Comparison of ENCODE assay signal across 8 cellular contexts in the genomic region with DNA sequence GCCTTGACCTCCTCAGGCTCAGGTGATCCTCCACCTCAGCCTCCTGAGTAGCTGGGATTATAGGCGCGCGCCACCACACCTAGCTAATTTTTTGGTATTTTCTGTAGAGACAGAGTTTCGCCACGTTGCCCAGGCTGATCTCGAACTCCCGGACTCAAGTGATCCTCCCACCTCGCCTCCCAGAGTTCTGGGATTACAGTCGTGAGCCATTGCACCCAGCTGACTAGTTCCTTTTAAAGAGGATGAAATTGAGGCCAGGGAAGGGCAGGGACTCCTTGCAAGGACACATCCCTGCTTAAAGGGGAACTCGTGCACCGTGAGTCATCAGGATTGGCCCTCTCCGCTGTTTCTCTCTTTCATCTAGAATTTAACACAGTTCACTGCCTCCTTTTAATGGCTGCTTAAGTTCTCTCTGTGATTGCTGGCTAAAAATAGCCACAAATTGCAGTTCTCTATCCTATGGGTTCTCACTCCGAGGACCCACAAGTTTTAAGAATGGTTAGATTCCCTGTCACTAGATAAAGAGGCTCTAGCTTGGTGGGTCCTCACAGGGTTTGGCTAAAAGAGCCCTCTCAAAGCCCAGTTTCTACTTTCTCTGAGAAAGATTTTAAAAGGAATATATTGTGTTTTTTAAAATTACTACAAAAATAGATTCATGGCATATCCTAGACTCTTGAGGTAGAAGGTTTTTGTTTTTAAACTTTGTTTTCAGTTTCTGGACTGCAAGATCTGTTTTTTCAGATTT. TPM values are rescaled to one million over a fixed set of nuclear protein-coding genes. Genes with fewer than 3 reads are reported as not detected.
A peak's percentile ranks its signal among the peaks of the same experiment; 100 is the strongest.
DNase-seq lines count a peak whose midpoint lies in the region; ATAC-seq, FAIRE-seq and TF ChIP-seq lines count a peak whose summit lies in the region.

No MANE protein-coding gene starts in this region.

- DNase-seq in GM04503 (ENCODE audit: low read depth) (peak; percentile 74), NCI-H460 (ENCODE audit: extremely low read depth, low read depth) (peak; percentile 33), GM12878 (ENCODE audit: low read depth, low spot score) (no peak), iPS DF 6.9 (ENCODE audit: low read depth, low spot score) (no peak), retina (peak; percentile 72)

- H3K4me2 ChIP-seq in GM12878 (ENCODE audit: control insufficient read depth, insufficient read depth), result peak overlapping the region; percentile 78

- H3K27me3 ChIP-seq in GM12878 (replicated peaks in 1 of 2; ENCODE audit: control insufficient read depth in 2 of 2, insufficient read depth in 2 of 2, low read length in 1 of 2), result no peaks in the 10 kb centered on the region
- H3K27me3 ChIP-seq in iPS DF 6.9 (ENCODE audit: control insufficient read depth, insufficient read depth, low read length), result no peaks in the 10 kb centered on the region

- no peak overlapping the region for H3K27ac ChIP-seq in GM12878 (ENCODE audit: control insufficient read depth, insufficient read depth)
- H3K27ac ChIP-seq in iPS DF 6.9 (ENCODE audit: low read length), result no peak overlapping the region

- no peaks in the 10 kb centered on the region for H4K20me1 ChIP-seq in GM12878 (ENCODE audit: control insufficient read depth, insufficient read depth)

- no peaks in the 10 kb centered on the region for H3K79me2 ChIP-seq in GM12878 (ENCODE audit: control insufficient read depth, insufficient read depth, low read length)

- in situ Hi-C loops in GM12878 (cut with MboI), result no loop called here

- CTCF ChIA-PET in GM12878 (lab: Yijun Ruan, JAX), result interaction anchor here (0.6 to 3.5 kb wide), 8 partner anchors 11 to 680 kb away, joined by 3 to 36 read pairs (median 3); no protein-coding TSS in a partner anchor

- SMC1A ChIA-PET in GM12878 (lab: Charles Lee; ENCODE audit: uncharacterized antibody, unreplicated experiment), result interaction anchor here (1.1 to 1.7 kb wide), 4 partner anchors 16 to 315 kb away, joined by 3 to 5 read pairs (median 4); no protein-coding TSS in a partner anchor

- peak; percentile 24 for ATAC-seq in GM12878
- ATAC-seq in GM21381 (IDR thresholded peaks at IDR 0.05; ENCODE audit: unreplicated experiment), result no peak
- no peak for ATAC-seq in HG03432 (IDR thresholded peaks at IDR 0.05; ENCODE audit: unreplicated experiment)
- ATAC-seq in HG03175 (IDR thresholded peaks at IDR 0.05; ENCODE audit: unreplicated experiment), result no peak

- H3K36me3 ChIP-seq in GM12878 (ENCODE audit: control insufficient read depth in 2 of 2, insufficient read depth in 2 of 2, low read length in 1 of 2) (no peaks in the 10 kb centered on the region), iPS DF 6.9 (ENCODE audit: control insufficient read depth, insufficient read depth, low read length) (no peaks in the 10 kb centered on the region)

- WGBS in GM12878 (ENCODE audit: insufficient coverage, insufficient replicate concordance, low lambda C conversion rate, missing lambda C conversion rate), result 14% methylated on average over 13 of the region's 13 CpGs
- no CpG with 5 or more reads among the region's 13 CpGs for WGBS in iPS DF 6.9 (ENCODE audit: insufficient coverage, insufficient read length)

- POLR2A ChIA-PET in GM12878 (lab: Charles Lee), result interaction anchor here (0.6 kb wide), 1 partner anchor 797 kb away, joined by 3 read pairs; no protein-coding TSS in a partner anchor

- RAD21 ChIA-PET in GM12878 (lab: Charles Lee; ENCODE audit: unreplicated experiment), result interaction anchor here (2.1 kb wide), 1 partner anchor 16 kb away, joined by 5 read pairs; no protein-coding TSS in a partner anchor

- TF ChIP-seq EP300 in GM12878 (IDR thresholded peaks at IDR 0.05; ENCODE audit: borderline replicate concordance in 1 of 2, control insufficient read depth in 1 of 2, low read depth in 2 of 2, low read length in 2 of 2), result no peak

- peak; percentile 69 for FAIRE-seq in GM12878 (lab: Jason Lieb, UNC)

- H3K9ac ChIP-seq in GM12878 (ENCODE audit: control insufficient read depth, insufficient read depth, low read length), result peak overlapping the region; percentile 36; the same call in 1 of the 2 replicates

- intact Hi-C loops in GM12878 (cut with micrococcal nuclease; ENCODE audit: unreplicated experiment), result no loop called here

- no peak for TF ChIP-seq CTCF in GM12878 (IDR thresholded peaks at IDR 0.05 in 2 of 3, conservative IDR thresholded peaks at IDR 0.05 in 1 of 3; ENCODE audit: control insufficient read depth in 2 of 3, extremely low read depth in 1 of 3, insufficient read depth in 1 of 3, low read depth in 3 of 3, low read length in 3 of 3)

- TF ChIP-seq POLR2A in GM12878 (IDR thresholded peaks at IDR 0.05; ENCODE audit: low read depth, low read length), result no peak

- peak overlapping the region; percentile 75 for H3K4me3 ChIP-seq in GM12878
- H3K4me3 ChIP-seq in iPS DF 6.9 (ENCODE audit: low read length), result 0 out of 2 replicates have a peak overlapping the region, but pooled peaks have one; percentile 9

- H3K9me3 ChIP-seq in GM12878 (replicated peaks; ENCODE audit: control insufficient read depth, insufficient read depth, low read length) (no peaks in the 10 kb centered on the region), iPS DF 6.9 (ENCODE audit: control insufficient read depth, insufficient read depth, low read length) (no peaks in the 10 kb centered on the region)

- H3K4me1 ChIP-seq in GM12878 (ENCODE audit: control insufficient read depth, insufficient read depth, low read length), result peaks cover 24% of the 10 kb centered on the region
- H3K4me1 ChIP-seq in iPS DF 6.9 (ENCODE audit: control insufficient read depth, insufficient read depth, low read length), result peaks cover 4% of the 10 kb centered on the region

- peak overlapping the region; percentile 54 for H2AFZ ChIP-seq in GM12878 (ENCODE audit: control insufficient read depth, low read depth, low read length)

- BruUV-seq in GM12878 (replicated peaks; lab: Mats Ljungman, UMichigan), result no TSS peak

- TF ChIP-seq RAD21 in GM12878 (IDR thresholded peaks at IDR 0.05; ENCODE audit: insufficient read depth, low read depth, low read length), result no peak

RNA-seq across cellular contexts. Expression of a gene that starts 1.4 kb away (rescaled TPM):
- total RNA-seq in NCI-H460 (2014; rRNA removed; shearing (Covaris generic)), result 401 and 420 TPM in 2 replicates
- polyA plus RNA-seq in NCI-H460 (2014; cell fraction: nucleus; rRNA removed), result 271 and 291 TPM in 2 replicates
- 1.1 and 1.9 TPM in 2 replicates for total RNA-seq in GM12878 (2013; cell fraction: nucleolus; rRNA removed)
- total RNA-seq in GM12878 (2014; rRNA removed) (19.0 and 25.1 TPM in 2 replicates), GM12878 (2014; rRNA removed; fragmentation: Illumina TruSeq; extraction: Trizol) (18.5 and 20.8 TPM in 2 replicates), GM12878 (2021) (38.4 and 43.6 TPM in 2 replicates)
- polyA plus RNA-seq in GM12878 (2011; ENCODE audit: low read depth), result 7.2 TPM
- polyA plus RNA-seq in GM12878 (2011; rRNA removed) (37.0 and 40.8 TPM in 2 replicates), GM12878 (2014; fragmentation: Illumina TruSeq; extraction: Trizol) (42.3 and 45.3 TPM in 2 replicates), GM12878 (2014; fragmentation: Nextera tagmentation; extraction: Ambion mirVana) (1 to 10 TPM; 6.0 to 6.2 TPM), GM12878 (2014; rRNA removed) (34.5 and 35.5 TPM in 2 replicates), GM12878 (2016; fragmentation: Nextera tagmentation; extraction: Ambion mirVana) (10 to 100 TPM; 23.1 to 23.5 TPM)
- polyA plus RNA-seq in GM12878 (2011; cell fraction: cytosol; rRNA removed), result 29.0 TPM in 2 replicates
- polyA plus RNA-seq in GM12878 (2011; cell fraction: nucleus; rRNA removed), result 9.0 and 10.1 TPM in 2 replicates
- 19.2 and 31.7 TPM in 2 replicates for polyA plus RNA-seq in GM12878 (2012)
- polyA minus RNA-seq in GM12878 (2011; rRNA and poly(A)+ RNA removed), result 18.1 and 18.3 TPM in 2 replicates
- polyA minus RNA-seq in GM12878 (2011; cell fraction: cytosol; rRNA and poly(A)+ RNA removed), result 13.1 and 15.2 TPM in 2 replicates
- polyA minus RNA-seq in GM12878 (2011; cell fraction: nucleus; rRNA and poly(A)+ RNA removed), result 2.3 and 4.8 TPM in 2 replicates

RNA-seq across cellular contexts. Expression of a gene that starts 18.2 kb away (rescaled TPM):
- total RNA-seq in NCI-H460 (2014; rRNA removed; shearing (Covaris generic)), result 53.0 and 57.0 TPM in 2 replicates
- polyA plus RNA-seq in NCI-H460 (2014; cell fraction: nucleus; rRNA removed), result 41.6 and 61.1 TPM in 2 replicates
- total RNA-seq in GM12878 (2013; cell fraction: nucleolus; rRNA removed), result 31.1 and 32.4 TPM in 2 replicates
- 31.1 and 32.6 TPM in 2 replicates for total RNA-seq in GM12878 (2014; rRNA removed)
- 20.6 and 25.3 TPM in 2 replicates for total RNA-seq in GM12878 (2014; rRNA removed; fragmentation: Illumina TruSeq; extraction: Trizol)
- total RNA-seq in GM12878 (2021), result 38.3 and 39.0 TPM in 2 replicates
- 19.3 TPM for polyA plus RNA-seq in GM12878 (2011; ENCODE audit: low read depth)
- polyA plus RNA-seq in GM12878 (2011; rRNA removed), result 35.4 and 57.1 TPM in 2 replicates
- 47.8 and 61.9 TPM in 2 replicates for polyA plus RNA-seq in GM12878 (2011; cell fraction: cytosol; rRNA removed)
- 35.6 and 51.9 TPM in 2 replicates for polyA plus RNA-seq in GM12878 (2011; cell fraction: nucleus; rRNA removed)
- 20.8 and 20.9 TPM in 2 replicates for polyA plus RNA-seq in GM12878 (2012)
- 28.4 and 34.4 TPM in 2 replicates for polyA plus RNA-seq in GM12878 (2014; fragmentation: Illumina TruSeq; extraction: Trizol)
- 10 to 100 TPM; 30.4 to 44.8 TPM for polyA plus RNA-seq in GM12878 (2014; fragmentation: Nextera tagmentation; extraction: Ambion mirVana)
- polyA plus RNA-seq in GM12878 (2014; rRNA removed), result 26.7 and 28.7 TPM in 2 replicates
- polyA plus RNA-seq in GM12878 (2016; fragmentation: Nextera tagmentation; extraction: Ambion mirVana), result 10 to 100 TPM; 31.4 to 39.2 TPM
- polyA minus RNA-seq in GM12878 (2011; rRNA and poly(A)+ RNA removed), result 44.6 and 50.3 TPM in 2 replicates
- 15.6 and 23.2 TPM in 2 replicates for polyA minus RNA-seq in GM12878 (2011; cell fraction: cytosol; rRNA and poly(A)+ RNA removed)
- 33.2 and 41.0 TPM in 2 replicates for polyA minus RNA-seq in GM12878 (2011; cell fraction: nucleus; rRNA and poly(A)+ RNA removed)

RNA-seq across cellular contexts. Expression of a gene that starts 18.2 kb away (rescaled TPM):
- 2.5 and 2.7 TPM in 2 replicates for total RNA-seq in NCI-H460 (2014; rRNA removed; shearing (Covaris generic))
- 0.69 and 1.7 TPM in 2 replicates for polyA plus RNA-seq in NCI-H460 (2014; cell fraction: nucleus; rRNA removed)
- 12.2 and 15.0 TPM in 2 replicates for total RNA-seq in GM12878 (2013; cell fraction: nucleolus; rRNA removed)
- total RNA-seq in GM12878 (2014; rRNA removed), result 3.7 and 3.8 TPM in 2 replicates
- total RNA-seq in GM12878 (2014; rRNA removed; fragmentation: Illumina TruSeq; extraction: Trizol), result 2.7 and 3.0 TPM in 2 replicates
- 5.3 and 6.7 TPM in 2 replicates for total RNA-seq in GM12878 (2021)
- polyA plus RNA-seq in GM12878 (2011; ENCODE audit: low read depth), result 1.1 TPM
- 3.2 and 3.7 TPM in 2 replicates for polyA plus RNA-seq in GM12878 (2011; rRNA removed)
- polyA plus RNA-seq in GM12878 (2011; cell fraction: cytosol; rRNA removed), result 4.1 and 5.2 TPM in 2 replicates
- polyA plus RNA-seq in GM12878 (2011; cell fraction: nucleus; rRNA removed), result 5.1 and 6.4 TPM in 2 replicates
- 0.72 and 1.0 TPM in 2 replicates for polyA plus RNA-seq in GM12878 (2012)
- polyA plus RNA-seq in GM12878 (2014; fragmentation: Illumina TruSeq; extraction: Trizol), result 0.87 and 1.7 TPM in 2 replicates
- under 1 TPM; 0.11 to 0.13 TPM for polyA plus RNA-seq in GM12878 (2014; fragmentation: Nextera tagmentation; extraction: Ambion mirVana)
- polyA plus RNA-seq in GM12878 (2014; rRNA removed), result 2.3 and 2.9 TPM in 2 replicates
- 1 to 10 TPM; 1.9 to 2.1 TPM for polyA plus RNA-seq in GM12878 (2016; fragmentation: Nextera tagmentation; extraction: Ambion mirVana)
- 21.1 and 21.9 TPM in 2 replicates for polyA minus RNA-seq in GM12878 (2011; rRNA and poly(A)+ RNA removed)
- 4.8 and 5.7 TPM in 2 replicates for polyA minus RNA-seq in GM12878 (2011; cell fraction: cytosol; rRNA and poly(A)+ RNA removed)
- 12.3 and 22.7 TPM in 2 replicates for polyA minus RNA-seq in GM12878 (2011; cell fraction: nucleus; rRNA and poly(A)+ RNA removed)

Comparison
In these comparisons a context has a peak if more than half of its experiments do, and no peak if none do; other contexts are left out.
1. DNase-seq: peak in GM04503 (single experiment), NCI-H460 (single experiment) and retina (single experiment); none in GM12878 (single experiment) and iPS DF 6.9 (single experiment).